Comparison of ENCODE assay signal across 1 cellular context in genomic region chr7:45196374-45196773, GRCh38.
TF ChIP-seq lines count a peak whose summit lies in the region.

No MANE protein-coding gene starts in this region.

TF ChIP-seq in GM12878, 131 proteins besides CTCF, POLR2A, EP300 and RAD21 (continued from another document and continues in another):
- TF ChIP-seq, protein P1, sequence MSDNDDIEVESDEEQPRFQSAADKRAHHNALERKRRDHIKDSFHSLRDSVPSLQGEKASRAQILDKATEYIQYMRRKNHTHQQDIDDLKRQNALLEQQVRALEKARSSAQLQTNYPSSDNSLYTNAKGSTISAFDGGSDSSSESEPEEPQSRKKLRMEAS (IDR thresholded peaks at IDR 0.05; ENCODE audit: low read depth, low read length): no peak
- TF ChIP-seq PAX8 (IDR thresholded peaks at IDR 0.05): no peak
- TF ChIP-seq NFIC (IDR thresholded peaks at IDR 0.05; ENCODE audit: low read depth, low read length): peak; percentile 56; the same call in 1 of the 2 replicates
- TF ChIP-seq, protein P2, sequence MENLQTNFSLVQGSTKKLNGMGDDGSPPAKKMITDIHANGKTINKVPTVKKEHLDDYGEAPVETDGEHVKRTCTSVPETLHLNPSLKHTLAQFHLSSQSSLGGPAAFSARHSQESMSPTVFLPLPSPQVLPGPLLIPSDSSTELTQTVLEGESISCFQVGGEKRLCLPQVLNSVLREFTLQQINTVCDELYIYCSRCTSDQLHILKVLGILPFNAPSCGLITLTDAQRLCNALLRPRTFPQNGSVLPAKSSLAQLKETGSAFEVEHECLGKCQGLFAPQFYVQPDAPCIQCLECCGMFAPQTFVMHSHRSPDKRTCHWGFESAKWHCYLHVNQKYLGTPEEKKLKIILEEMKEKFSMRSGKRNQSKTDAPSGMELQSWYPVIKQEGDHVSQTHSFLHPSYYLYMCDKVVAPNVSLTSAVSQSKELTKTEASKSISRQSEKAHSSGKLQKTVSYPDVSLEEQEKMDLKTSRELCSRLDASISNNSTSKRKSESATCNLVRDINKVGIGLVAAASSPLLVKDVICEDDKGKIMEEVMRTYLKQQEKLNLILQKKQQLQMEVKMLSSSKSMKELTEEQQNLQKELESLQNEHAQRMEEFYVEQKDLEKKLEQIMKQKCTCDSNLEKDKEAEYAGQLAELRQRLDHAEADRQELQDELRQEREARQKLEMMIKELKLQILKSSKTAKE (IDR thresholded peaks at IDR 0.05; ENCODE audit: low read depth, poor library complexity, severe bottlenecking): no peak
- TF ChIP-seq ETV6 (conservative IDR thresholded peaks at IDR 0.05 in 1 of 2, IDR thresholded peaks at IDR 0.05 in 1 of 2; ENCODE audit: borderline replicate concordance in 1 of 2, low read depth in 1 of 2): peak in 1 of 2 experiments; percentile 75; a peak in 2 of 4 replicates
- peak in 1 of 2 experiments; percentile 49; a peak in 1 of 3 replicates for TF ChIP-seq EGR1 (IDR thresholded peaks at IDR 0.05; ENCODE audit: borderline replicate concordance in 1 of 2, low read depth in 2 of 2, low read length in 2 of 2)
- TF ChIP-seq SMC3 (IDR thresholded peaks at IDR 0.05; ENCODE audit: borderline replicate concordance, low read length): no peak
- TF ChIP-seq IKZF1 (conservative IDR thresholded peaks at IDR 0.05): peak; percentile 35; the same call in 1 of the 2 replicates
- no peak for TF ChIP-seq RBBP5 (conservative IDR thresholded peaks at IDR 0.05)
- TF ChIP-seq DPF2 (IDR thresholded peaks at IDR 0.05): no peak
- TF ChIP-seq ZBED1 (IDR thresholded peaks at IDR 0.05; ENCODE audit: borderline replicate concordance): no peak
- TF ChIP-seq MLLT1 (IDR thresholded peaks at IDR 0.05): no peak
- TF ChIP-seq SP1 (IDR thresholded peaks at IDR 0.05; ENCODE audit: low read depth, low read length): no peak
- TF ChIP-seq CHD2 (IDR thresholded peaks at IDR 0.05; ENCODE audit: borderline replicate concordance, low read depth, low read length): no peak
- no peak for TF ChIP-seq NR2C2 (IDR thresholded peaks at IDR 0.05; ENCODE audit: borderline replicate concordance, control insufficient read depth, insufficient read length, low read depth)
- TF ChIP-seq SIX5 (IDR thresholded peaks at IDR 0.05; ENCODE audit: low read depth, low read length, severe bottlenecking): no peak
- no peak for TF ChIP-seq TBL1XR1 (IDR thresholded peaks at IDR 0.05; ENCODE audit: low read depth, low read length)
- TF ChIP-seq, protein P3, sequence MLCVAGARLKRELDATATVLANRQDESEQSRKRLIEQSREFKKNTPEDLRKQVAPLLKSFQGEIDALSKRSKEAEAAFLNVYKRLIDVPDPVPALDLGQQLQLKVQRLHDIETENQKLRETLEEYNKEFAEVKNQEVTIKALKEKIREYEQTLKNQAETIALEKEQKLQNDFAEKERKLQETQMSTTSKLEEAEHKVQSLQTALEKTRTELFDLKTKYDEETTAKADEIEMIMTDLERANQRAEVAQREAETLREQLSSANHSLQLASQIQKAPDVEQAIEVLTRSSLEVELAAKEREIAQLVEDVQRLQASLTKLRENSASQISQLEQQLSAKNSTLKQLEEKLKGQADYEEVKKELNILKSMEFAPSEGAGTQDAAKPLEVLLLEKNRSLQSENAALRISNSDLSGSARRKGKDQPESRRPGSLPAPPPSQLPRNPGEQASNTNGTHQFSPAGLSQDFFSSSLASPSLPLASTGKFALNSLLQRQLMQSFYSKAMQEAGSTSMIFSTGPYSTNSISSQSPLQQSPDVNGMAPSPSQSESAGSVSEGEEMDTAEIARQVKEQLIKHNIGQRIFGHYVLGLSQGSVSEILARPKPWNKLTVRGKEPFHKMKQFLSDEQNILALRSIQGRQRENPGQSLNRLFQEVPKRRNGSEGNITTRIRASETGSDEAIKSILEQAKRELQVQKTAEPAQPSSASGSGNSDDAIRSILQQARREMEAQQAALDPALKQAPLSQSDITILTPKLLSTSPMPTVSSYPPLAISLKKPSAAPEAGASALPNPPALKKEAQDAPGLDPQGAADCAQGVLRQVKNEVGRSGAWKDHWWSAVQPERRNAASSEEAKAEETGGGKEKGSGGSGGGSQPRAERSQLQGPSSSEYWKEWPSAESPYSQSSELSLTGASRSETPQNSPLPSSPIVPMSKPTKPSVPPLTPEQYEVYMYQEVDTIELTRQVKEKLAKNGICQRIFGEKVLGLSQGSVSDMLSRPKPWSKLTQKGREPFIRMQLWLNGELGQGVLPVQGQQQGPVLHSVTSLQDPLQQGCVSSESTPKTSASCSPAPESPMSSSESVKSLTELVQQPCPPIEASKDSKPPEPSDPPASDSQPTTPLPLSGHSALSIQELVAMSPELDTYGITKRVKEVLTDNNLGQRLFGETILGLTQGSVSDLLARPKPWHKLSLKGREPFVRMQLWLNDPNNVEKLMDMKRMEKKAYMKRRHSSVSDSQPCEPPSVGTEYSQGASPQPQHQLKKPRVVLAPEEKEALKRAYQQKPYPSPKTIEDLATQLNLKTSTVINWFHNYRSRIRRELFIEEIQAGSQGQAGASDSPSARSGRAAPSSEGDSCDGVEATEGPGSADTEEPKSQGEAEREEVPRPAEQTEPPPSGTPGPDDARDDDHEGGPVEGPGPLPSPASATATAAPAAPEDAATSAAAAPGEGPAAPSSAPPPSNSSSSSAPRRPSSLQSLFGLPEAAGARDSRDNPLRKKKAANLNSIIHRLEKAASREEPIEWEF (IDR thresholded peaks at IDR 0.05; ENCODE audit: insufficient replicate concordance, low read depth, low read length): no peak
- no peak for TF ChIP-seq BACH1 (IDR thresholded peaks at IDR 0.05; ENCODE audit: borderline replicate concordance)
- TF ChIP-seq, protein P4, sequence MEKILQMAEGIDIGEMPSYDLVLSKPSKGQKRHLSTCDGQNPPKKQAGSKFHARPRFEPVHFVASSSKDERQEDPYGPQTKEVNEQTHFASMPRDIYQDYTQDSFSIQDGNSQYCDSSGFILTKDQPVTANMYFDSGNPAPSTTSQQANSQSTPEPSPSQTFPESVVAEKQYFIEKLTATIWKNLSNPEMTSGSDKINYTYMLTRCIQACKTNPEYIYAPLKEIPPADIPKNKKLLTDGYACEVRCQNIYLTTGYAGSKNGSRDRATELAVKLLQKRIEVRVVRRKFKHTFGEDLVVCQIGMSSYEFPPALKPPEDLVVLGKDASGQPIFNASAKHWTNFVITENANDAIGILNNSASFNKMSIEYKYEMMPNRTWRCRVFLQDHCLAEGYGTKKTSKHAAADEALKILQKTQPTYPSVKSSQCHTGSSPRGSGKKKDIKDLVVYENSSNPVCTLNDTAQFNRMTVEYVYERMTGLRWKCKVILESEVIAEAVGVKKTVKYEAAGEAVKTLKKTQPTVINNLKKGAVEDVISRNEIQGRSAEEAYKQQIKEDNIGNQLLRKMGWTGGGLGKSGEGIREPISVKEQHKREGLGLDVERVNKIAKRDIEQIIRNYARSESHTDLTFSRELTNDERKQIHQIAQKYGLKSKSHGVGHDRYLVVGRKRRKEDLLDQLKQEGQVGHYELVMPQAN (conservative IDR thresholded peaks at IDR 0.05): no peak
- TF ChIP-seq PML (IDR thresholded peaks at IDR 0.05; ENCODE audit: low read length): no peak
- TF ChIP-seq RELA (IDR thresholded peaks at IDR 0.05; ENCODE audit: borderline replicate concordance, partially characterized antibody): no peak
- TF ChIP-seq IRF4 (IDR thresholded peaks at IDR 0.05; ENCODE audit: low read depth, low read length): peak; percentile 91
- no peak for TF ChIP-seq PBX3 (IDR thresholded peaks at IDR 0.05; ENCODE audit: insufficient replicate concordance, low read depth, low read length)
- no peak for TF ChIP-seq ZSCAN29 (IDR thresholded peaks at IDR 0.05)
- no peak for TF ChIP-seq MEF2B (IDR thresholded peaks at IDR 0.05; ENCODE audit: partially characterized antibody, poor library complexity, severe bottlenecking)
- no peak for TF ChIP-seq CHD4 (IDR thresholded peaks at IDR 0.05)
- no peak for TF ChIP-seq RCOR1 (conservative IDR thresholded peaks at IDR 0.05; ENCODE audit: low read depth, low read length)
- TF ChIP-seq, protein P5, sequence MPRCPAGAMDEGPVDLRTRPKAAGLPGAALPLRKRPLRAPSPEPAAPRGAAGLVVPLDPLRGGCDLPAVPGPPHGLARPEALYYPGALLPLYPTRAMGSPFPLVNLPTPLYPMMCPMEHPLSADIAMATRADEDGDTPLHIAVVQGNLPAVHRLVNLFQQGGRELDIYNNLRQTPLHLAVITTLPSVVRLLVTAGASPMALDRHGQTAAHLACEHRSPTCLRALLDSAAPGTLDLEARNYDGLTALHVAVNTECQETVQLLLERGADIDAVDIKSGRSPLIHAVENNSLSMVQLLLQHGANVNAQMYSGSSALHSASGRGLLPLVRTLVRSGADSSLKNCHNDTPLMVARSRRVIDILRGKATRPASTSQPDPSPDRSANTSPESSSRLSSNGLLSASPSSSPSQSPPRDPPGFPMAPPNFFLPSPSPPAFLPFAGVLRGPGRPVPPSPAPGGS (IDR thresholded peaks at IDR 0.05; ENCODE audit: borderline replicate concordance, insufficient read depth, low read depth, low read length, poor library complexity, severe bottlenecking): peak; percentile 9
- peak; percentile 43; the same call in 1 of the 2 replicates for TF ChIP-seq EED (IDR thresholded peaks at IDR 0.05; ENCODE audit: low read depth)
- no peak for TF ChIP-seq ELK1 (IDR thresholded peaks at IDR 0.05; ENCODE audit: low read depth, low read length)
- no peak for TF ChIP-seq BHLHE40 (IDR thresholded peaks at IDR 0.05; ENCODE audit: borderline replicate concordance in 1 of 2, low read depth in 2 of 2, low read length in 1 of 2)
- TF ChIP-seq NFXL1 (IDR thresholded peaks at IDR 0.05; ENCODE audit: borderline replicate concordance): no peak
- no peak for TF ChIP-seq STAT1 (conservative IDR thresholded peaks at IDR 0.05)
- TF ChIP-seq ATF2 (IDR thresholded peaks at IDR 0.05; ENCODE audit: low read length): peak; percentile 63
- TF ChIP-seq MYB (IDR thresholded peaks at IDR 0.05; ENCODE audit: borderline replicate concordance, low read depth, low read length): no peak
- peak; percentile 87 for TF ChIP-seq RUNX3 (IDR thresholded peaks at IDR 0.05; ENCODE audit: low read length)
- 0 out of 2 replicates have a peak, but pooled peaks have one; percentile 23 for TF ChIP-seq TCF3 (IDR thresholded peaks at IDR 0.05; ENCODE audit: borderline replicate concordance, insufficient read depth, low read depth, low read length)
- TF ChIP-seq IKZF2 (IDR thresholded peaks at IDR 0.05): peak; percentile 16 to 45; a peak in 2 of 4 replicates
- no peak for TF ChIP-seq ZNF592 (IDR thresholded peaks at IDR 0.05)
